Comparison of ENCODE assay signal across 26 cellular contexts in genomic region chr13:94318418-94318817, GRCh38.
DNase-seq lines count a peak whose midpoint lies in the region; ATAC-seq, FAIRE-seq and TF ChIP-seq lines count a peak whose summit lies in the region.
"Had no signal": no experiment of that assay in that cellular context is flagged by ENCODE, and none has a peak within 500 bp of the region (broad histone marks: within the 10 kb centered on the region; RNA-seq: fewer than 3 reads in every experiment).

No MANE protein-coding gene starts in this region.

- H3K4me3 ChIP-seq in SK-N-MC = no peak overlapping the region
- H3K4me3 ChIP-seq in osteoblast (ENCODE audit: insufficient read depth, low read length) = no peak overlapping the region
- no peak overlapping the region for H3K4me3 ChIP-seq in sigmoid colon
- no peak overlapping the region for H3K4me3 ChIP-seq in pancreas
- H3K4me3 ChIP-seq: BLaER1, K562, Peyer's patch, prostate gland had no signal

- no peak for TF ChIP-seq POLR2A in sigmoid colon (IDR thresholded peaks at IDR 0.05)

- no peak overlapping the region for H3K4me3 Mint-ChIP-seq in WTC11
- H3K4me3 Mint-ChIP-seq: activated naive CD8-positive, alpha-beta T cell; immature natural killer cell; nephron had no signal

- ATAC-seq in GM19351 (IDR thresholded peaks at IDR 0.05; ENCODE audit: unreplicated experiment) = peak; percentile 69
- peak; percentile 37 for ATAC-seq in HG02870 (IDR thresholded peaks at IDR 0.05; ENCODE audit: unreplicated experiment)
- no peak for ATAC-seq in WTC11
- ATAC-seq in pancreas = no peak
- ATAC-seq: K562 had no signal

- peaks cover 10% of the 10 kb centered on the region for H3K9me3 Mint-ChIP-seq in WTC11
- H3K9me3 Mint-ChIP-seq: immature natural killer cell had no signal

- no peak for FAIRE-seq in pancreas (lab: Jason Lieb, UNC)
- FAIRE-seq: K562 had no signal

- H3K27me3 ChIP-seq in osteoblast (ENCODE audit: insufficient read depth, low read length) = no peaks in the 10 kb centered on the region
- no peaks in the 10 kb centered on the region for H3K27me3 ChIP-seq in sigmoid colon
- no peaks in the 10 kb centered on the region for H3K27me3 ChIP-seq in pancreas
- H3K27me3 ChIP-seq: BLaER1, Peyer's patch had no signal

- TF ChIP-seq CTCF in osteoblast (IDR thresholded peaks at IDR 0.05; ENCODE audit: extremely low read depth, low read depth, low read length) (no peak), WTC11 (IDR thresholded peaks at IDR 0.05) (no peak), sigmoid colon (IDR thresholded peaks at IDR 0.05) (no peak), pancreas (IDR thresholded peaks at IDR 0.05) (no peak), GM10248 (IDR thresholded peaks at IDR 0.05; ENCODE audit: control extremely low read depth, extremely low read depth, low read depth, missing control alignments) (no peak)

- H3K4me2 ChIP-seq in osteoblast (ENCODE audit: insufficient read depth, low read length) = no peak overlapping the region
- H3K4me2 ChIP-seq: BLaER1 had no signal

- DNase-seq in SK-N-MC (ENCODE audit: low read depth, low spot score) = no peak
- no peak for DNase-seq in osteoblast (ENCODE audit: insufficient read length, low spot score, missing footprints)
- no peak for DNase-seq in WTC11 (ENCODE audit: low spot score)
- no peak for DNase-seq in sigmoid colon
- DNase-seq in pancreas = no peak
- no peak for DNase-seq in GM10248 (ENCODE audit: extremely low spot score)
- DNase-seq: activated CD4-positive, alpha-beta T cell treated with anti-CD3 and anti-CD28 coated beads, Interleukin-2, amount 50 U/mL, for 48 hours; activated T-cell treated with anti-CD3 and anti-CD28 coated beads, Interleukin-2, amount 50 U/mL, for 1 hour; dermis blood vessel endothelial cell; GF-D8; immature natural killer cell; NCI-H1092; NCI-H2171; NCI-H774; Peyer's patch; stimulated activated CD4-positive, alpha-beta T cell treated with anti-CD3 and anti-CD28 coated beads, Interleukin-15, amount 100 ng/mL, for 24 hours; stimulated activated naive CD4-positive, alpha-beta T cell treated with Interleukin-2 at 50 U/mL for 16 hours; trophoblast cell had no signal

- no peak overlapping the region for H3K27ac Mint-ChIP-seq in WTC11
- H3K27ac Mint-ChIP-seq: activated naive CD8-positive, alpha-beta T cell; immature natural killer cell; nephron had no signal

- TF ChIP-seq EP300 in sigmoid colon (IDR thresholded peaks at IDR 0.05) = no peak

- H2AFZ ChIP-seq in osteoblast (ENCODE audit: low read length) = no peak overlapping the region

- no peaks in the 10 kb centered on the region for H3K36me3 ChIP-seq in SK-N-MC (ENCODE audit: insufficient read depth, low read length)
- H3K36me3 ChIP-seq in osteoblast (ENCODE audit: insufficient read depth, low read length) = no peaks in the 10 kb centered on the region
- H3K36me3 ChIP-seq in sigmoid colon = no peaks in the 10 kb centered on the region
- H3K36me3 ChIP-seq in pancreas = no peaks in the 10 kb centered on the region
- H3K36me3 ChIP-seq: BLaER1, Peyer's patch, prostate gland had no signal

- no peaks in the 10 kb centered on the region for H3K79me2 ChIP-seq in osteoblast (ENCODE audit: insufficient read depth, low read length)

- H3K27ac ChIP-seq in SK-N-MC = peak overlapping the region; percentile 97; the same call in 1 of the 2 replicates
- H3K27ac ChIP-seq in osteoblast (ENCODE audit: low read depth, low read length) = peak overlapping the region; percentile 83
- H3K27ac ChIP-seq in sigmoid colon = no peak overlapping the region
- H3K27ac ChIP-seq in pancreas = no peak overlapping the region
- H3K27ac ChIP-seq: BLaER1, epithelial cell of prostate, Peyer's patch, prostate gland had no signal

- WGBS in sigmoid colon, 2 donors = 76 to 84% methylated on average over 3 of the region's 3 CpGs
- 90 to 96% methylated on average over 3 of the region's 3 CpGs for WGBS in pancreas, 2 donors

- H3K9me3 ChIP-seq in SK-N-MC (ENCODE audit: low read depth, low read length) = peaks cover 6% of the 10 kb centered on the region; the same call in 1 of the 2 replicates
- H3K9me3 ChIP-seq in osteoblast (ENCODE audit: low read depth, low read length) = no peaks in the 10 kb centered on the region
- no peaks in the 10 kb centered on the region for H3K9me3 ChIP-seq in sigmoid colon
- H3K9me3 ChIP-seq in pancreas = no peaks in the 10 kb centered on the region
- H3K9me3 ChIP-seq: Peyer's patch, prostate gland had no signal

- H3K9ac ChIP-seq in SK-N-MC (ENCODE audit: insufficient read length) = no peak overlapping the region
- H3K9ac ChIP-seq: BLaER1 had no signal

- no peaks in the 10 kb centered on the region for H4K20me1 ChIP-seq in osteoblast (ENCODE audit: insufficient read depth, low read length)
- H4K20me1 ChIP-seq: BLaER1 had no signal

- H3K4me1 Mint-ChIP-seq in WTC11 = peaks cover 10% of the 10 kb centered on the region

- intact Hi-C loops in sigmoid colon (cut with DNase I) = no loop called here
- intact Hi-C loops in pancreas (cut with DNase I) = no loop called here

- no peaks in the 10 kb centered on the region; the same call in 1 of the 2 replicates for H3K27me3 Mint-ChIP-seq in WTC11 (ENCODE audit: low read depth)
- H3K27me3 Mint-ChIP-seq: activated naive CD8-positive, alpha-beta T cell had no signal

- no peaks in the 10 kb centered on the region for H3K36me3 Mint-ChIP-seq in WTC11

- CTCF ChIA-PET in WTC11 (lab: Charles Lee) (no interaction called here), GM10248 (lab: Yijun Ruan, JAX) (interaction anchor here (1.4 kb wide), 1 partner anchor 12 kb away, joined by 4 read pairs; no protein-coding TSS in a partner anchor)

- POLR2A ChIA-PET in WTC11 (lab: Charles Lee) (no interaction called here), GM10248 (lab: Yijun Ruan, JAX) (no interaction called here)

- peaks cover 24% of the 10 kb centered on the region for H3K4me1 ChIP-seq in osteoblast (ENCODE audit: insufficient read depth, low read length)
- H3K4me1 ChIP-seq in sigmoid colon = no peaks in the 10 kb centered on the region
- H3K4me1 ChIP-seq in pancreas = no peaks in the 10 kb centered on the region
- H3K4me1 ChIP-seq: Peyer's patch, prostate gland had no signal

TF ChIP-seq in WTC11, 78 proteins besides CTCF, POLR2A, EP300 and RAD21 (continues in another document):
- no peak for TF ChIP-seq HMGA2 (CRISPR knock-in tag; IDR thresholded peaks at IDR 0.05)
- TF ChIP-seq TEAD4 (CRISPR knock-in tag; IDR thresholded peaks at IDR 0.05) = no peak
- TF ChIP-seq RELA (CRISPR knock-in tag; IDR thresholded peaks at IDR 0.05; ENCODE audit: borderline replicate concordance) = no peak
- no peak for TF ChIP-seq ATF2 (CRISPR knock-in tag; IDR thresholded peaks at IDR 0.05; ENCODE audit: borderline replicate concordance, low read depth)
- TF ChIP-seq ZNF138 (CRISPR knock-in tag; conservative IDR thresholded peaks at IDR 0.05) = no peak
- no peak for TF ChIP-seq PRDM15 (CRISPR knock-in tag; IDR thresholded peaks at IDR 0.05)
- TF ChIP-seq ZNF512 (CRISPR knock-in tag; IDR thresholded peaks at IDR 0.05; ENCODE audit: borderline replicate concordance) = no peak
- TF ChIP-seq TCF7 (CRISPR knock-in tag; IDR thresholded peaks at IDR 0.05; ENCODE audit: low read depth) = no peak
- no peak for TF ChIP-seq IRF2 (CRISPR knock-in tag; IDR thresholded peaks at IDR 0.05; ENCODE audit: borderline replicate concordance, low read depth)

Comparison
In these comparisons a context has a peak if more than half of its experiments do, and no peak if none do; other contexts are left out.
1. ATAC-seq: peak in GM19351 (single experiment) and HG02870 (single experiment); none in WTC11 (single experiment) and pancreas (0 of 4).
2. H3K27ac ChIP-seq: peak in SK-N-MC (single experiment) and osteoblast (single experiment); none in sigmoid colon (0 of 4) and pancreas (0 of 4).